Comparison of ENCODE assay signal across 14 cellular contexts in genomic region chr4:104772849-104773248, GRCh38.
DNase-seq lines count a peak whose midpoint lies in the region; ATAC-seq, FAIRE-seq and TF ChIP-seq lines count a peak whose summit lies in the region.
"Had no signal": no experiment of that assay in that cellular context is flagged by ENCODE, and none has a peak within 500 bp of the region (broad histone marks: within the 10 kb centered on the region; RNA-seq: fewer than 3 reads in every experiment).

No MANE protein-coding gene starts in this region.

- peak; percentile 57 for FAIRE-seq in GM12878 (lab: Jason Lieb, UNC)

- H3K36me3 Mint-ChIP-seq in neural progenitor cell: no peaks in the 10 kb centered on the region

- no peak overlapping the region for H3K9ac ChIP-seq in GM12878 (ENCODE audit: control insufficient read depth, insufficient read depth, low read length)
- H3K9ac ChIP-seq in neural progenitor cell: no peak overlapping the region

- no peaks in the 10 kb centered on the region; the same call in 2 of the 3 replicates for H3K9me3 ChIP-seq in GM12878 (replicated peaks; ENCODE audit: control insufficient read depth, insufficient read depth, low read length)
- no peaks in the 10 kb centered on the region for H3K9me3 ChIP-seq in neural progenitor cell (ENCODE audit: low read depth)
- H3K9me3 ChIP-seq: lower lobe of right lung had no signal

- H3K36me3 ChIP-seq in GM12878 (ENCODE audit: control insufficient read depth in 2 of 2, insufficient read depth in 2 of 2, low read length in 1 of 2) (no peaks in the 10 kb centered on the region), neural progenitor cell (no peaks in the 10 kb centered on the region)
- H3K36me3 ChIP-seq: lower lobe of right lung had no signal

- H3K4me3 ChIP-seq in GM12878 (no peak overlapping the region), neural progenitor cell (no peak overlapping the region)
- H3K4me3 ChIP-seq: lower lobe of right lung had no signal

- H3K79me2 ChIP-seq in GM12878 (ENCODE audit: control insufficient read depth, insufficient read depth, low read length) (no peaks in the 10 kb centered on the region), neural progenitor cell (ENCODE audit: low read depth) (no peaks in the 10 kb centered on the region)

- H3K4me2 ChIP-seq in GM12878 (ENCODE audit: control insufficient read depth, insufficient read depth) (0 out of 2 replicates have a peak overlapping the region, but pooled peaks have one; percentile 11), neural progenitor cell (no peak overlapping the region)

- in situ Hi-C loops in GM12878 (cut with MboI): no loop called here

- no peak for TF ChIP-seq RAD21 in GM12878 (IDR thresholded peaks at IDR 0.05; ENCODE audit: insufficient read depth, low read depth, low read length)

- H3K4me1 ChIP-seq in GM12878 (ENCODE audit: control insufficient read depth, insufficient read depth, low read length) (peaks cover 9% of the 10 kb centered on the region; the same call in 1 of the 2 replicates), neural progenitor cell (peaks cover 9% of the 10 kb centered on the region)
- H3K4me1 ChIP-seq: lower lobe of right lung had no signal

- no peaks in the 10 kb centered on the region for H4K20me1 ChIP-seq in GM12878 (ENCODE audit: control insufficient read depth, insufficient read depth)
- H4K20me1 ChIP-seq in neural progenitor cell (ENCODE audit: low read depth): no peaks in the 10 kb centered on the region

- no peak for TF ChIP-seq CTCF in GM12878 (IDR thresholded peaks at IDR 0.05 in 2 of 3, conservative IDR thresholded peaks at IDR 0.05 in 1 of 3; ENCODE audit: control insufficient read depth in 2 of 3, extremely low read depth in 1 of 3, insufficient read depth in 1 of 3, low read depth in 3 of 3, low read length in 3 of 3)
- no peak for TF ChIP-seq CTCF in neural progenitor cell (IDR thresholded peaks at IDR 0.05)

- TF ChIP-seq EP300 in GM12878 (IDR thresholded peaks at IDR 0.05; ENCODE audit: borderline replicate concordance in 1 of 2, control insufficient read depth in 1 of 2, low read depth in 2 of 2, low read length in 2 of 2): no peak

- H3K27me3 Mint-ChIP-seq in neural progenitor cell (ENCODE audit: insufficient read depth, low read depth): no peaks in the 10 kb centered on the region
- H3K27me3 Mint-ChIP-seq: dendritic cell treated with granulocyte-macrophage colony-stimulating factor and Interleukin-4, amounts not matched to agents 40 ng/mL and 50 ng/mL, for 4 days had no signal

- peaks cover 9% of the 10 kb centered on the region for H3F3A ChIP-seq in neural progenitor cell (ENCODE audit: low read depth)

- SMC1A ChIA-PET in GM12878 (lab: Charles Lee; ENCODE audit: uncharacterized antibody, unreplicated experiment): no interaction called here

- no peaks in the 10 kb centered on the region for H3K9me3 Mint-ChIP-seq in neural progenitor cell
- H3K9me3 Mint-ChIP-seq: dendritic cell treated with granulocyte-macrophage colony-stimulating factor and Interleukin-4, amounts not matched to agents 40 ng/mL and 50 ng/mL, for 4 days had no signal

- intact Hi-C loops in GM12878 (cut with micrococcal nuclease; ENCODE audit: unreplicated experiment) (no loop called here), posterior vena cava (cut with DNase I) (no loop called here)

- ATAC-seq in GM18868 (IDR thresholded peaks at IDR 0.05; ENCODE audit: unreplicated experiment): peak; percentile 63
- ATAC-seq in GM21528 (IDR thresholded peaks at IDR 0.05; ENCODE audit: low FRiP score, unreplicated experiment): peak; percentile 70
- peak; percentile 82 for ATAC-seq in HG03135 (IDR thresholded peaks at IDR 0.05; ENCODE audit: unreplicated experiment)
- peak; percentile 74 for ATAC-seq in GM12878
- ATAC-seq: lower lobe of right lung had no signal

- POLR2A ChIA-PET in GM12878 (lab: Charles Lee): no interaction called here

- H3K27me3 ChIP-seq in GM12878 (replicated peaks in 1 of 2; ENCODE audit: control insufficient read depth in 2 of 2, insufficient read depth in 2 of 2, low read length in 1 of 2) (no peaks in the 10 kb centered on the region), neural progenitor cell (peaks cover 27% of the 10 kb centered on the region)

- H2AFZ ChIP-seq in GM12878 (ENCODE audit: control insufficient read depth, low read depth, low read length) (peak overlapping the region; percentile 9), neural progenitor cell (replicated peaks) (no peak overlapping the region)

- no peak overlapping the region for H3K27ac Mint-ChIP-seq in neural progenitor cell
- H3K27ac Mint-ChIP-seq: dendritic cell treated with granulocyte-macrophage colony-stimulating factor and Interleukin-4, amounts not matched to agents 40 ng/mL and 50 ng/mL, for 4 days had no signal

- RAD21 ChIA-PET in GM12878 (lab: Charles Lee; ENCODE audit: unreplicated experiment): no interaction called here

- no peaks in the 10 kb centered on the region for H3K4me1 Mint-ChIP-seq in neural progenitor cell

- WGBS in GM12878 (ENCODE audit: insufficient coverage, insufficient replicate concordance, low lambda C conversion rate, missing lambda C conversion rate): 17% methylated on average over 1 of the region's 1 CpG

- TF ChIP-seq POLR2A in GM12878 (IDR thresholded peaks at IDR 0.05; ENCODE audit: low read depth, low read length): no peak

- no peak overlapping the region for H3K4me3 Mint-ChIP-seq in neural progenitor cell
- H3K4me3 Mint-ChIP-seq: dendritic cell treated with granulocyte-macrophage colony-stimulating factor and Interleukin-4, amounts not matched to agents 40 ng/mL and 50 ng/mL, for 4 days had no signal

- CTCF ChIA-PET in GM12878 (lab: Yijun Ruan, JAX): no interaction called here

- DNase-seq in GM12878 (ENCODE audit: low read depth, low spot score) (no peak), posterior vena cava (ENCODE audit: low spot score) (no peak), nucleus accumbens (lab: John Stamatoyannopoulos, UW) (no peak), neural progenitor cell (ENCODE audit: low spot score) (no peak)
- DNase-seq: activated naive CD4-positive, alpha-beta T cell treated with anti-CD3 and anti-CD28 coated beads, Interleukin-2, amount 50 U/mL, for 16 hours; DMS 273 treated with DMSO at 0.1 percent for 48 hours; lower lobe of right lung; NCI-H2029 treated with DMSO at 0.1 percent for 48 hours; RPMI8226 had no signal

- BruUV-seq in GM12878 (replicated peaks; lab: Mats Ljungman, UMichigan): no TSS peak

- no peak overlapping the region for H3K27ac ChIP-seq in GM12878 (ENCODE audit: control insufficient read depth, insufficient read depth)
- H3K27ac ChIP-seq in neural progenitor cell: no peak overlapping the region
- H3K27ac ChIP-seq: lower lobe of right lung, VCaP had no signal

TF ChIP-seq in GM12878, 131 proteins besides CTCF, POLR2A, EP300 and RAD21 (continues in another document):
- TF ChIP-seq BACH1 (IDR thresholded peaks at IDR 0.05; ENCODE audit: borderline replicate concordance) (no peak), SMAD5 (IDR thresholded peaks at IDR 0.05; ENCODE audit: low read depth) (no peak), PBX3 (IDR thresholded peaks at IDR 0.05; ENCODE audit: insufficient replicate concordance, low read depth, low read length) (no peak), CEBPZ (IDR thresholded peaks at IDR 0.05; ENCODE audit: low read depth, low read length) (no peak), MXI1 (IDR thresholded peaks at IDR 0.05; ENCODE audit: low read depth, low read length) (no peak), NKRF (conservative IDR thresholded peaks at IDR 0.05) (no peak)
